27 cellular contexts compared by ENCODE assay signal in genomic region chr13:73335938-73336337, GRCh38.
DNase-seq lines count a peak whose midpoint lies in the region; ATAC-seq, FAIRE-seq and TF ChIP-seq lines count a peak whose summit lies in the region.
"Had no signal": no experiment of that assay in that cellular context is flagged by ENCODE, and none has a peak within 500 bp of the region (broad histone marks: within the 10 kb centered on the region; RNA-seq: fewer than 3 reads in every experiment).

No MANE protein-coding gene starts in this region.

- H4K20me1 ChIP-seq in astrocyte (ENCODE audit: insufficient read depth, low read length) (no peaks in the 10 kb centered on the region), hepatocyte (ENCODE audit: insufficient read depth, poor library complexity, severe bottlenecking) (no peaks in the 10 kb centered on the region)

- H3K9me3 Mint-ChIP-seq in HFFc6 (no peaks in the 10 kb centered on the region), astrocyte (ENCODE audit: unreplicated experiment) (no peaks in the 10 kb centered on the region)
- H3K9me3 Mint-ChIP-seq: T-helper 1 cell treated with Interleukin-12 subunit alpha and Interleukin-12 subunit beta and Interleukin-4 antibody, amounts not matched to agents 30 μg/mL and 1 μg/mL, for 36 hours had no signal

- H3K27ac Mint-ChIP-seq in HFFc6 (peak overlapping the region; percentile 99), astrocyte (ENCODE audit: unreplicated experiment) (peak overlapping the region; percentile 49)
- H3K27ac Mint-ChIP-seq: endodermal cell; T-helper 1 cell treated with Interleukin-12 subunit alpha and Interleukin-12 subunit beta and Interleukin-4 antibody, amounts not matched to agents 30 μg/mL and 1 μg/mL, for 36 hours had no signal

- no peaks in the 10 kb centered on the region for H3K36me3 ChIP-seq in astrocyte (ENCODE audit: insufficient read depth, low read length)
- H3K36me3 ChIP-seq in hepatocyte (replicated peaks; ENCODE audit: insufficient read depth, low read depth), result no peaks in the 10 kb centered on the region
- H3K36me3 ChIP-seq in suprapubic skin, result no peaks in the 10 kb centered on the region
- no peaks in the 10 kb centered on the region for H3K36me3 ChIP-seq in pancreas
- H3K36me3 ChIP-seq: tibial nerve had no signal

- FAIRE-seq in astrocyte (lab: Jason Lieb, UNC), result no peak
- FAIRE-seq in pancreas (lab: Jason Lieb, UNC), result no peak
- FAIRE-seq: GM12892, TTC549 had no signal

- H3K4me1 ChIP-seq in astrocyte (ENCODE audit: insufficient read depth, low read length), result no peaks in the 10 kb centered on the region
- no peaks in the 10 kb centered on the region for H3K4me1 ChIP-seq in hepatocyte (ENCODE audit: insufficient read depth)
- H3K4me1 ChIP-seq in suprapubic skin, result peaks cover 6% of the 10 kb centered on the region
- peaks cover 0 to 3% (median 0%) of the 10 kb centered on the region in 3 donors for H3K4me1 ChIP-seq in pancreas
- H3K4me1 ChIP-seq: tibial nerve had no signal

- H3K4me2 ChIP-seq in astrocyte (ENCODE audit: low read length) (no peak overlapping the region), hepatocyte (no peak overlapping the region)

- H3K4me1 Mint-ChIP-seq in HFFc6 (ENCODE audit: low read depth), result peaks cover 77% of the 10 kb centered on the region
- H3K4me1 Mint-ChIP-seq in astrocyte (ENCODE audit: low read depth, unreplicated experiment), result peaks cover 29% of the 10 kb centered on the region
- H3K4me1 Mint-ChIP-seq: endodermal cell had no signal

- TF ChIP-seq EP300 in suprapubic skin (IDR thresholded peaks at IDR 0.05), result no peak

- no peak overlapping the region for H3K4me3 ChIP-seq in astrocyte (ENCODE audit: insufficient read depth, low read depth, low read length)
- H3K4me3 ChIP-seq in hepatocyte, result no peak overlapping the region
- H3K4me3 ChIP-seq in suprapubic skin, result no peak overlapping the region
- no peak overlapping the region for H3K4me3 ChIP-seq in pancreas
- H3K4me3 ChIP-seq: tibial nerve had no signal

- H3K4me3 Mint-ChIP-seq in HFFc6 (no peak overlapping the region), astrocyte (ENCODE audit: unreplicated experiment) (no peak overlapping the region)
- H3K4me3 Mint-ChIP-seq: endodermal cell; T-helper 1 cell treated with Interleukin-12 subunit alpha and Interleukin-12 subunit beta and Interleukin-4 antibody, amounts not matched to agents 30 μg/mL and 1 μg/mL, for 36 hours had no signal

- H3K27me3 ChIP-seq in astrocyte (ENCODE audit: insufficient read depth, low read length) (no peaks in the 10 kb centered on the region), hepatocyte (no peaks in the 10 kb centered on the region), suprapubic skin (no peaks in the 10 kb centered on the region), pancreas (no peaks in the 10 kb centered on the region)
- H3K27me3 ChIP-seq: tibial nerve had no signal

- TF ChIP-seq CTCF in HFFc6 (IDR thresholded peaks at IDR 0.05) (no peak), astrocyte (IDR thresholded peaks at IDR 0.05; ENCODE audit: insufficient read depth, low read depth, low read length) (no peak), hepatocyte (IDR thresholded peaks at IDR 0.05; ENCODE audit: poor library complexity) (no peak), suprapubic skin (IDR thresholded peaks at IDR 0.05) (no peak), pancreas (IDR thresholded peaks at IDR 0.05) (no peak)

- intact Hi-C loops in pancreas (cut with DNase I), result no loop called here

- H3K9ac ChIP-seq in astrocyte (ENCODE audit: low read length), result no peak overlapping the region

- H3K9me3 ChIP-seq in astrocyte (ENCODE audit: insufficient read depth, low read depth, low read length), result no peaks in the 10 kb centered on the region
- H3K9me3 ChIP-seq in hepatocyte (ENCODE audit: low read depth), result no peaks in the 10 kb centered on the region
- no peaks in the 10 kb centered on the region for H3K9me3 ChIP-seq in suprapubic skin
- no peaks in the 10 kb centered on the region for H3K9me3 ChIP-seq in pancreas
- H3K9me3 ChIP-seq: tibial nerve had no signal

- H3K27me3 Mint-ChIP-seq in HFFc6 (ENCODE audit: insufficient read depth), result no peaks in the 10 kb centered on the region
- H3K27me3 Mint-ChIP-seq in astrocyte (ENCODE audit: low read depth, unreplicated experiment), result no peaks in the 10 kb centered on the region

- no peaks in the 10 kb centered on the region for H3K9me2 ChIP-seq in hepatocyte (replicated peaks; ENCODE audit: insufficient read depth)

- 91% methylated on average over 7 of the region's 7 CpGs for WGBS in hepatocyte (ENCODE audit: low lambda C conversion rate, missing lambda C conversion rate)
- WGBS in suprapubic skin, result 89% methylated on average over 7 of the region's 7 CpGs
- WGBS in pancreas, 2 donors, result 93 to 94% methylated on average over 7 of the region's 7 CpGs

- ATAC-seq in GM18505 (IDR thresholded peaks at IDR 0.05; ENCODE audit: unreplicated experiment) (no peak), pancreas (no peak), HG02623 (IDR thresholded peaks at IDR 0.05; ENCODE audit: unreplicated experiment) (no peak)
- ATAC-seq: right cardiac atrium had no signal

- no peaks in the 10 kb centered on the region for H3K79me2 ChIP-seq in astrocyte (ENCODE audit: insufficient read depth, low read length)
- no peaks in the 10 kb centered on the region for H3K79me2 ChIP-seq in hepatocyte

- no peak for TF ChIP-seq POLR2A in suprapubic skin (IDR thresholded peaks at IDR 0.05)
- TF ChIP-seq POLR2A in GM18505 (IDR thresholded peaks at IDR 0.05; ENCODE audit: borderline replicate concordance, extremely low read depth, insufficient read depth, insufficient read length), result no peak

- H3K36me3 Mint-ChIP-seq in HFFc6 (ENCODE audit: low read depth), result no peaks in the 10 kb centered on the region
- no peaks in the 10 kb centered on the region for H3K36me3 Mint-ChIP-seq in astrocyte (ENCODE audit: low read depth, unreplicated experiment)

- DNase-seq in HFFc6 (no peak), astrocyte (ENCODE audit: low read depth) (no peak), hepatocyte (ENCODE audit: low spot score) (no peak), suprapubic skin (ENCODE audit: low spot score in 2 of 2) (no peak), pancreas (no peak)
- DNase-seq: activated CD4-positive, alpha-beta T cell treated with anti-CD3 and anti-CD28 coated beads, Interleukin-2, amount 50 U/mL, for 1 hour; activated CD4-positive, CD25-positive, alpha-beta regulatory T cell; activated T-cell treated with anti-CD3 and anti-CD28 coated beads, Interleukin-2, amount 50 U/mL, for 48 hours; C1 segment of cervical spinal cord; central memory CD4-positive, alpha-beta T cell; COR-L47; cortex of kidney; endodermal cell; hypothalamus; NCI-H1436 treated with DMSO at 0.1 percent for 48 hours; NCI-H2107; NCI-H446; NCI-H774; right cardiac atrium; RPMI8226; stimulated activated CD4-positive, alpha-beta T cell treated with anti-CD3 and anti-CD28 coated beads, Interleukin-4, amount 100 ng/mL, for 1 hour had no signal

- H3K27ac ChIP-seq in astrocyte (ENCODE audit: low read depth, low read length) (no peak overlapping the region), hepatocyte (peak overlapping the region; percentile 15), suprapubic skin (peak overlapping the region; percentile 67), pancreas (no peak overlapping the region)
- H3K27ac ChIP-seq: tibial nerve had no signal

- no peak overlapping the region for H2AFZ ChIP-seq in astrocyte (ENCODE audit: low read depth, low read length)
- H2AFZ ChIP-seq in hepatocyte, result no peak overlapping the region

Comparison
In these comparisons a context has a peak if more than half of its experiments do, and no peak if none do; other contexts are left out.
1. H3K27ac ChIP-seq: peak in hepatocyte (single experiment) and suprapubic skin (single experiment); none in astrocyte (single experiment) and pancreas (0 of 4).